ENCODE assay signal across 8 cellular contexts in genomic region chr12:7935773-7936581, GRCh38. TPM values are rescaled to one million over a fixed set of nuclear protein-coding genes. Genes with fewer than 3 reads are reported as not detected.
DNase-seq lines count a peak whose midpoint lies in the region; ATAC-seq lines count a peak whose summit lies in the region.

Gene SLC2A3 (minus strand): TSS chr12:7936187. CDS start chr12:7936034, 153 bp downstream.

- H3K9ac ChIP-seq in SK-N-MC (ENCODE audit: insufficient read length) (peak within 1 kb of the TSS; percentile 58), neuronal stem cell (ENCODE audit: low read depth, low read length, poor library complexity) (no peak within 1 kb of the TSS)

- ATAC-seq in HG03139 (IDR thresholded peaks at IDR 0.05; ENCODE audit: unreplicated experiment) (peak; percentile 42), GM21381 (IDR thresholded peaks at IDR 0.05; ENCODE audit: unreplicated experiment) (no peak)

- H4K91ac ChIP-seq in neuronal stem cell (ENCODE audit: low read depth, low read length, poor library complexity): no peak within 1 kb of the TSS

- intact Hi-C loops in activated naive CD4-positive, alpha-beta T cell treated with anti-CD3 and anti-CD28 coated beads for 36 hours (cut with micrococcal nuclease): loop anchor here (1.0 kb wide), 3 partner anchors 24 to 146 kb away; partner anchors contain the start of gene NECAP1

- CTCF ChIA-PET in activated naive CD4-positive, alpha-beta T cell treated with anti-CD3 and anti-CD28 coated beads for 36 hours (lab: Charles Lee): interaction anchor here (0.6 to 6.6 kb wide), 7 partner anchors 19 to 293 kb away, joined by 3 to 114 read pairs (median 4); no protein-coding TSS in a partner anchor

- H4K8ac ChIP-seq in neuronal stem cell (ENCODE audit: low read depth, low read length): no peak within 1 kb of the TSS

- no peak within 1 kb of the TSS for H2BK12ac ChIP-seq in neuronal stem cell (ENCODE audit: low read length)

- peak within 1 kb of the TSS; percentile 78 for H3K4me2 ChIP-seq in neuronal stem cell (ENCODE audit: insufficient read depth, low read length, poor library complexity, severe bottlenecking)

- H3K27ac ChIP-seq in SK-N-MC (peak within 1 kb of the TSS; percentile 55; the same call in 1 of the 2 replicates), neuronal stem cell (replicated peaks; ENCODE audit: low read length) (peak within 1 kb of the TSS; percentile 35), substantia nigra (ENCODE audit: low read depth, low read length, poor library complexity, severe bottlenecking) (peak within 1 kb of the TSS; percentile 66)

- no peak within 1 kb of the TSS for H2BK5ac ChIP-seq in neuronal stem cell (ENCODE audit: low read length)

- no peak within 1 kb of the TSS for H3K23ac ChIP-seq in neuronal stem cell (ENCODE audit: low read depth, low read length, poor library complexity)

- no peaks in the 10 kb centered on the region for H3K27me3 Mint-ChIP-seq in activated naive CD4-positive, alpha-beta T cell treated with anti-CD3 and anti-CD28 coated beads for 36 hours (ENCODE audit: low read depth)

- H3K79me1 ChIP-seq in neuronal stem cell (ENCODE audit: low read depth, low read length): peaks cover 3% of the 10 kb centered on the region

- H2BK120ac ChIP-seq in neuronal stem cell (ENCODE audit: low read depth, low read length): no peak within 1 kb of the TSS

- H3K14ac ChIP-seq in neuronal stem cell (ENCODE audit: low read length): no peak within 1 kb of the TSS

- no peaks in the 10 kb centered on the region for H3K27me3 ChIP-seq in neuronal stem cell (ENCODE audit: control insufficient read depth in 3 of 3, insufficient read depth in 3 of 3, low read depth in 1 of 3, low read length in 3 of 3)

- H3K9me3 ChIP-seq in SK-N-MC (ENCODE audit: low read depth, low read length): no peaks in the 10 kb centered on the region
- no peaks in the 10 kb centered on the region for H3K9me3 ChIP-seq in neuronal stem cell (replicated peaks in 1 of 2; ENCODE audit: control insufficient read depth in 2 of 2, insufficient read depth in 1 of 2, low read depth in 1 of 2, low read length in 2 of 2)

- H2BK15ac ChIP-seq in neuronal stem cell (ENCODE audit: low read length): no peak within 1 kb of the TSS

- peaks cover 2 to 12% of the 10 kb centered on the region in 2 donors for H3K4me1 ChIP-seq in neuronal stem cell (ENCODE audit: control insufficient read depth in 2 of 2, insufficient read depth in 1 of 2, low read depth in 1 of 2, low read length in 2 of 2)

- no peak within 1 kb of the TSS for H3K27ac Mint-ChIP-seq in activated naive CD4-positive, alpha-beta T cell treated with anti-CD3 and anti-CD28 coated beads for 36 hours

- H3K9me3 Mint-ChIP-seq in activated naive CD4-positive, alpha-beta T cell treated with anti-CD3 and anti-CD28 coated beads for 36 hours: no peaks in the 10 kb centered on the region

- DNase-seq in GM04504 (ENCODE audit: low read depth) (peak; percentile 88), SK-N-MC (ENCODE audit: low read depth, low spot score) (peak; percentile 84), germinal center (ENCODE audit: low spot score) (peak; percentile 70), neuronal stem cell (ENCODE audit: low spot score) (peak; percentile 59), substantia nigra (lab: John Stamatoyannopoulos, UW) (peak in 23 of 49 donors; percentile 2 to 67 (median 23))
- peak; percentile 90 for DNase-seq in activated naive CD4-positive, alpha-beta T cell treated with anti-CD3 and anti-CD28 coated beads for 36 hours

- H3K18ac ChIP-seq in neuronal stem cell (ENCODE audit: low read length): no peak within 1 kb of the TSS

- H2AK5ac ChIP-seq in neuronal stem cell (ENCODE audit: low read depth, low read length): no peak within 1 kb of the TSS

- peak within 1 kb of the TSS; percentile 73 for H3K4me3 ChIP-seq in SK-N-MC
- peak within 1 kb of the TSS; percentile 69 to 83 for H3K4me3 ChIP-seq in neuronal stem cell (ENCODE audit: low read length in 2 of 2)

- WGBS in neuronal stem cell (ENCODE audit: extremely low coverage in 2 of 2, insufficient read length in 2 of 2, insufficient replicate concordance in 1 of 2), 2 donors: no CpG with 5 or more reads among the region's 13 CpGs

- no peak within 1 kb of the TSS for H3K4ac ChIP-seq in neuronal stem cell (ENCODE audit: low read length)

- H3K36me3 Mint-ChIP-seq in activated naive CD4-positive, alpha-beta T cell treated with anti-CD3 and anti-CD28 coated beads for 36 hours (ENCODE audit: low read depth): peaks cover 9% of the 10 kb centered on the region

- H3K4me1 Mint-ChIP-seq in activated naive CD4-positive, alpha-beta T cell treated with anti-CD3 and anti-CD28 coated beads for 36 hours (ENCODE audit: low read depth): peaks cover 18% of the 10 kb centered on the region

- peak within 1 kb of the TSS; percentile 1 for H2AFZ ChIP-seq in neuronal stem cell (ENCODE audit: low read length)

- H3K36me3 ChIP-seq in SK-N-MC (ENCODE audit: insufficient read depth, low read length) (no peaks in the 10 kb centered on the region), neuronal stem cell (replicated peaks in 1 of 2; ENCODE audit: control insufficient read depth in 2 of 2, insufficient read depth in 2 of 2, low read length in 2 of 2) (peaks cover 11 to 37% of the 10 kb centered on the region in 2 donors)

- no peak within 1 kb of the TSS for H3K4me3 Mint-ChIP-seq in activated naive CD4-positive, alpha-beta T cell treated with anti-CD3 and anti-CD28 coated beads for 36 hours

RNA-seq across cellular contexts. Expression of gene SLC2A3, which starts in this region (rescaled TPM):
- total RNA-seq in activated naive CD4-positive, alpha-beta T cell treated with anti-CD3 and anti-CD28 coated beads for 36 hours: 100 to 1,000 TPM; 392 to 394 TPM
- 103 TPM for polyA plus RNA-seq in neuronal stem cell (2013, experiment 1 of 2)
- polyA plus RNA-seq in neuronal stem cell (2013, experiment 2 of 2): 104 TPM
